ENCODE assay signal across 8 cellular contexts in genomic region chr5:134467231-134467630, GRCh38. TPM values are rescaled to one million over a fixed set of nuclear protein-coding genes. Genes with fewer than 3 reads are reported as not detected.
A peak's percentile ranks its signal among the peaks of the same experiment; 100 is the strongest.
DNase-seq lines count a peak whose midpoint lies in the region; ATAC-seq and TF ChIP-seq lines count a peak whose summit lies in the region.

No MANE protein-coding gene starts in this region.

- in situ Hi-C loops in transverse colon (cut with MboI; ENCODE audit: low pct_ligation_motif_present in 1 of 4, low pct_unique_long_range_greater_than_20kb in 1 of 4, low sequenced_read_pairs in 3 of 4): no loop called here

- H3K27me3 ChIP-seq in muscle layer of duodenum (ENCODE audit: low read depth, low read length) (no peaks in the 10 kb centered on the region), transverse colon (no peaks in the 10 kb centered on the region)

- peak overlapping the region; percentile 97 for H3K27ac ChIP-seq in cingulate gyrus (ENCODE audit: low read depth, low read length)
- H3K27ac ChIP-seq in muscle layer of duodenum (ENCODE audit: low read length): peak overlapping the region; percentile 96
- H3K27ac ChIP-seq in transverse colon: peak overlapping the region; percentile 94 to 100 (median 100)

- H3K4me3 Mint-ChIP-seq in activated naive CD4-positive, alpha-beta T cell treated with anti-CD3 and anti-CD28 coated beads for 36 hours: peak overlapping the region; percentile 81

- H3K27ac Mint-ChIP-seq in activated naive CD4-positive, alpha-beta T cell treated with anti-CD3 and anti-CD28 coated beads for 36 hours: peak overlapping the region; percentile 51

- TF ChIP-seq POLR2A in transverse colon (IDR thresholded peaks at IDR 0.05): no peak

- no peaks in the 10 kb centered on the region for H3K36me3 ChIP-seq in muscle layer of duodenum (ENCODE audit: control insufficient read depth in 1 of 2, insufficient read depth in 2 of 2, low read length in 2 of 2)
- H3K36me3 ChIP-seq in transverse colon: no peaks in the 10 kb centered on the region

- DNase-seq in activated naive CD4-positive, alpha-beta T cell treated with anti-CD3 and anti-CD28 coated beads for 36 hours: no peak
- no peak for DNase-seq in activated naive CD4-positive, alpha-beta T cell treated with anti-CD3 and anti-CD28 coated beads, Interleukin-2, amount 50 U/mL, for 16 hours
- DNase-seq in transverse colon (no peak), UCSD-AML1 (lab: John Stamatoyannopoulos, UW; ENCODE audit: unreplicated experiment) (no peak)
- no peak for DNase-seq in activated effector memory CD4-positive, alpha-beta T cell treated with Interleukin-2 at 50 U/mL for 16 hours

- CTCF ChIA-PET in activated naive CD4-positive, alpha-beta T cell treated with anti-CD3 and anti-CD28 coated beads for 36 hours (lab: Charles Lee): interaction anchor here (0.5 to 2.8 kb wide), 6 partner anchors 53 to 143 kb away, joined by 3 to 13 read pairs (median 4); partner anchors contain the start of gene CDKN2AIPNL

- peaks cover 3% of the 10 kb centered on the region for H3K9me3 Mint-ChIP-seq in activated naive CD4-positive, alpha-beta T cell treated with anti-CD3 and anti-CD28 coated beads for 36 hours

- intact Hi-C loops in activated naive CD4-positive, alpha-beta T cell treated with anti-CD3 and anti-CD28 coated beads for 36 hours (cut with micrococcal nuclease): no loop called here
- intact Hi-C loops in transverse colon (cut with DNase I; ENCODE audit: low total_unique reads): no loop called here

- peaks cover 21% of the 10 kb centered on the region for H3K4me1 Mint-ChIP-seq in activated naive CD4-positive, alpha-beta T cell treated with anti-CD3 and anti-CD28 coated beads for 36 hours (ENCODE audit: low read depth)

- WGBS in transverse colon (ENCODE audit: low coverage in 1 of 2), 2 donors: 81 to 100% methylated on average over 1 to 6 of the region's 6 CpGs

- H3K4me1 ChIP-seq in muscle layer of duodenum (ENCODE audit: control insufficient read depth in 1 of 2, insufficient read depth in 2 of 2, low read length in 2 of 2) (peaks cover 13 to 19% of the 10 kb centered on the region in 2 donors), transverse colon (peaks cover 14 to 32% (median 26%) of the 10 kb centered on the region in 4 donors)

- no peak for ATAC-seq in GM18861 (IDR thresholded peaks at IDR 0.05; ENCODE audit: unreplicated experiment)

- TF ChIP-seq EP300 in transverse colon (IDR thresholded peaks at IDR 0.05; ENCODE audit: low read depth): no peak

- H3K36me3 Mint-ChIP-seq in activated naive CD4-positive, alpha-beta T cell treated with anti-CD3 and anti-CD28 coated beads for 36 hours (ENCODE audit: low read depth): no peaks in the 10 kb centered on the region

- H3K27me3 Mint-ChIP-seq in activated naive CD4-positive, alpha-beta T cell treated with anti-CD3 and anti-CD28 coated beads for 36 hours (ENCODE audit: low read depth): no peaks in the 10 kb centered on the region

- no peaks in the 10 kb centered on the region for H3K9me3 ChIP-seq in muscle layer of duodenum (ENCODE audit: control insufficient read depth in 1 of 2, low read length in 2 of 2)
- no peaks in the 10 kb centered on the region for H3K9me3 ChIP-seq in transverse colon

- no peak for TF ChIP-seq CTCF in transverse colon (IDR thresholded peaks at IDR 0.05)

- H3K4me3 ChIP-seq in muscle layer of duodenum (ENCODE audit: low read depth in 1 of 2, low read length in 2 of 2) (peak overlapping the region in 1 of 2 donors; percentile 71), transverse colon (peak overlapping the region in 1 of 4 donors; percentile 64)

RNA-seq across cellular contexts. Expression of gene CDKN2AIPNL, which starts 55.5 kb away (rescaled TPM):
- 10 to 100 TPM; 31.1 to 31.5 TPM for total RNA-seq in activated naive CD4-positive, alpha-beta T cell treated with anti-CD3 and anti-CD28 coated beads for 36 hours
- 10 to 100 TPM in 2 of 4 donors, 1 to 10 TPM in 1, not detected in 1; 3.2 to 18.7 (median 12.9) TPM for total RNA-seq in transverse colon

RNA-seq across cellular contexts. Expression of gene JADE2, which starts 58.2 kb away (rescaled TPM):
- total RNA-seq in activated naive CD4-positive, alpha-beta T cell treated with anti-CD3 and anti-CD28 coated beads for 36 hours: 10 to 100 TPM; 78.4 to 86.6 TPM
- total RNA-seq in transverse colon: 10 to 100 TPM; 36.6 to 50.1 (median 41.4) TPM
